19 cellular contexts compared by ENCODE assay signal in genomic region chr5:56175028-56175427, GRCh38. TPM values are rescaled to one million over a fixed set of nuclear protein-coding genes. Genes with fewer than 3 reads are reported as not detected.
DNase-seq lines count a peak whose midpoint lies in the region; ATAC-seq and TF ChIP-seq lines count a peak whose summit lies in the region.
"Had no signal": no experiment of that assay in that cellular context is flagged by ENCODE, and none has a peak within 500 bp of the region (broad histone marks: within the 10 kb centered on the region; RNA-seq: fewer than 3 reads in every experiment).

No MANE protein-coding gene starts in this region.

- peak; percentile 31 for DNase-seq in MV-4-11 (lab: John Stamatoyannopoulos, UW)
- peak; percentile 18 for DNase-seq in fibroblast of mammary gland (ENCODE audit: low read depth)
- DNase-seq in RPMI8226 = no peak
- DNase-seq in NCI-H1436 (lab: John Stamatoyannopoulos, UW) = no peak
- DNase-seq in natural killer cell = no peak
- DNase-seq: activated CD8-positive, alpha-beta T cell treated with anti-CD3 and anti-CD28 coated beads, Interleukin-2, amount 10 ng/mL, durations not matched to agents 7 days and 5 days; BE2C; left colon; NCI-H1092; NCI-H2171 treated with DMSO at 0.1 percent for 48 hours; retina; stimulated activated CD4-positive, alpha-beta T cell treated with anti-CD3 and anti-CD28 coated beads, Interleukin-4, amount 100 ng/mL, for 4 hours had no signal

- no peaks in the 10 kb centered on the region for H3K27me3 ChIP-seq in skeletal muscle satellite cell (ENCODE audit: control insufficient read depth, insufficient read depth, low read length)
- H3K27me3 ChIP-seq: BE2C, hepatocyte had no signal

- no peak overlapping the region for H3K4me3 Mint-ChIP-seq in natural killer cell
- H3K4me3 Mint-ChIP-seq: activated CD8-positive, alpha-beta T cell treated with anti-CD3 and anti-CD28 coated beads, Interleukin-2, amount 10 ng/mL, durations not matched to agents 7 days and 5 days; activated T-helper 1 cell treated with anti-CD3 and anti-CD28 coated beads, Interleukin-12 subunit alpha, Interleukin-12 subunit beta, Interleukin-2, Interleukin-4 antibody, amounts not matched to agents 30 ng/mL and 10 ng/mL and 1 ng/mL, durations not matched to agents 14 hours and 24 hours and 36 hours; nephron; type B pancreatic cell had no signal

- H3K9me3 Mint-ChIP-seq in natural killer cell = no peaks in the 10 kb centered on the region
- H3K9me3 Mint-ChIP-seq: nephron, type B pancreatic cell had no signal

- no peaks in the 10 kb centered on the region for H3K36me3 Mint-ChIP-seq in natural killer cell
- H3K36me3 Mint-ChIP-seq: type B pancreatic cell had no signal

- peaks cover 40% of the 10 kb centered on the region for H3K4me1 ChIP-seq in skeletal muscle satellite cell (ENCODE audit: control insufficient read depth, insufficient read depth, low read length)
- H3K4me1 ChIP-seq: BE2C had no signal

- TF ChIP-seq CTCF in fibroblast of mammary gland (conservative IDR thresholded peaks at IDR 0.05; ENCODE audit: control insufficient read depth, insufficient read depth, low read depth, low read length) = no peak
- no peak for TF ChIP-seq CTCF in natural killer cell (IDR thresholded peaks at IDR 0.05)

- peaks cover 9 to 16% of the 10 kb centered on the region in 2 donors for H3K27me3 Mint-ChIP-seq in natural killer cell (ENCODE audit: low read depth in 2 of 2)
- H3K27me3 Mint-ChIP-seq: type B pancreatic cell had no signal

- no peak overlapping the region for H3K9ac ChIP-seq in skeletal muscle satellite cell (ENCODE audit: low read depth, low read length)

- H3K9me3 ChIP-seq in skeletal muscle satellite cell (replicated peaks; ENCODE audit: low read length) = no peaks in the 10 kb centered on the region
- H3K9me3 ChIP-seq: BE2C had no signal

- H3K36me3 ChIP-seq in skeletal muscle satellite cell (ENCODE audit: insufficient read depth, low read length) = no peaks in the 10 kb centered on the region
- H3K36me3 ChIP-seq: BE2C had no signal

- no peak overlapping the region for H3K4me3 ChIP-seq in fibroblast of mammary gland (ENCODE audit: control insufficient read depth, low read depth, low read length)
- no peak overlapping the region for H3K4me3 ChIP-seq in skeletal muscle satellite cell (ENCODE audit: low read length)
- H3K4me3 ChIP-seq: hepatocyte had no signal

- peak; percentile 57 for ATAC-seq in GM19324 (IDR thresholded peaks at IDR 0.05; ENCODE audit: low FRiP score, unreplicated experiment)
- no peak for ATAC-seq in natural killer cell
- ATAC-seq: activated CD8-positive, alpha-beta T cell treated with anti-CD3 and anti-CD28 coated beads, Interleukin-2, amount 10 ng/mL, durations not matched to agents 7 days and 5 days; left colon had no signal

- H3K4me2 ChIP-seq in skeletal muscle satellite cell (ENCODE audit: low read length) = peak overlapping the region; percentile 62

- H3K4me1 Mint-ChIP-seq in natural killer cell = no peaks in the 10 kb centered on the region

- no peak overlapping the region for H3K27ac Mint-ChIP-seq in natural killer cell
- H3K27ac Mint-ChIP-seq: activated CD8-positive, alpha-beta T cell treated with anti-CD3 and anti-CD28 coated beads, Interleukin-2, amount 10 ng/mL, durations not matched to agents 7 days and 5 days; activated T-helper 1 cell treated with anti-CD3 and anti-CD28 coated beads, Interleukin-12 subunit alpha, Interleukin-12 subunit beta, Interleukin-2, Interleukin-4 antibody, amounts not matched to agents 30 ng/mL and 10 ng/mL and 1 ng/mL, durations not matched to agents 14 hours and 24 hours and 36 hours; type B pancreatic cell had no signal

- intact Hi-C loops in natural killer cell (cut with micrococcal nuclease) = no loop called here

RNA-seq across cellular contexts. Expression of gene ANKRD55, which starts 58.1 kb away (rescaled TPM):
- not detected in 2 replicates for total RNA-seq in skeletal muscle satellite cell (2012; rRNA removed)
- under 1 TPM in 1 of 3 donors, not detected in 2; 0.88 TPM for total RNA-seq in natural killer cell
- total RNA-seq: epithelial cell of proximal tubule, left colon had no signal

Comparison
In these comparisons a context has a peak if more than half of its experiments do, and no peak if none do; other contexts are left out.
1. DNase-seq: peak in MV-4-11 (single experiment) and fibroblast of mammary gland (single experiment); none in RPMI8226 (single experiment), NCI-H1436 (single experiment) and natural killer cell (single experiment).